ENCODE assay signal across 8 cellular contexts in the genomic region with DNA sequence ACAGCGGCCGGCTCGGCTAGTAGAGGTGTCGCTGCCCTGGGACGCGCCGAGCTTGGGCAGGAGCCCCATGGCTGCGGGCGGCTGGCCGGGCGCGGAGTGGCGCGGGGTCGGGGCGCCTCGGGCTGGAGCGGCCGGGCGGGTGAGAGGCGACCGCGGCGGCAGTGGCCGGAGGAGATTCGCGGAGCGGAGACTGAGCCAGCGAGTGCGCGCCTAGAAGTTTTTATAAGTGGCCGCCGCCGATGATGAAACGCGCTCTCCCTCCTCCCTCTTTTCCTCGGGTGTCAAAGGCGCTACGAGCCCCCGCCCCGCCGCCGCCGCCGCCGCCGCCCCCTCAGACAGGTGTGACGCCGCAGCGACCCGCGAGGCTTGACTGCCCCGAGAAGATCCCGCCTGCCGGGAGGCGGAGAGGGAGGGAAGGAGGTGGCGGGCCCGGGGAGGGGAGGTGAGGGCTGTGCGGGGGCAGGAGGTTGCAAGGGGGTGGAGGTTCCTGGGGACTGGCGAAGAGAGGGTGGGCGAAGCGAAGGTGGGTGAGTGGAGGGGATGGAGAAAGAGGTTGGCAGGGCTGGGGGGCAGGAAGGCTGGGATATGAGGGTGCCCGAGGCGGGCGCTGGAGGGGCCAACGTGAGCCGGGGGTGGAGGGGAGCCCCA. TPM values are rescaled to one million over a fixed set of nuclear protein-coding genes. Genes with fewer than 3 reads are reported as not detected.
A peak's percentile ranks its signal among the peaks of the same experiment; 100 is the strongest.
DNase-seq lines count a peak whose midpoint lies in the region; ATAC-seq and TF ChIP-seq lines count a peak whose summit lies in the region.

SLCO2A1 (minus strand) TSS at position 192 of the 648 bp plus-strand sequence; CDS start at position 69, 123 bp downstream.

- peak within 1 kb of the TSS; percentile 32 for H3K27ac ChIP-seq in RWPE2 (ENCODE audit: poor library complexity, severe bottlenecking)

- peaks cover 32% of the 10 kb centered on the region for H3K27me3 Mint-ChIP-seq in activated CD4-positive, alpha-beta memory T cell treated with anti-CD3 and anti-CD28 coated beads for 36 hours
- H3K27me3 Mint-ChIP-seq in activated CD4-positive, alpha-beta memory T cell treated with anti-CD3 and anti-CD28 coated beads, Interleukin-2, amount 10 ng/mL, durations not matched to agents 7 days and 5 days = peaks cover 45% of the 10 kb centered on the region
- H3K27me3 Mint-ChIP-seq in naive thymus-derived CD8-positive, alpha-beta T cell = peaks cover 23 to 67% (median 51%) of the 10 kb centered on the region in 5 donors

- ATAC-seq in RWPE2 (ENCODE audit: low read depth) (peak; percentile 57), GM18502 (IDR thresholded peaks at IDR 0.05; ENCODE audit: poor library complexity, unreplicated experiment) (no peak)
- ATAC-seq in naive thymus-derived CD8-positive, alpha-beta T cell = peak in 1 of 2 donors; percentile 27

- no peaks in the 10 kb centered on the region for H3K9me3 ChIP-seq in RWPE2 (ENCODE audit: severe bottlenecking)

- DNase-seq in activated CD4-positive, alpha-beta memory T cell treated with anti-CD3 and anti-CD28 coated beads for 36 hours = peak; percentile 22
- DNase-seq in activated CD4-positive, alpha-beta memory T cell treated with anti-CD3 and anti-CD28 coated beads, Interleukin-2, amount 10 ng/mL, durations not matched to agents 7 days and 5 days = no peak
- no peak for DNase-seq in RWPE2 (ENCODE audit: low spot score)
- peak; percentile 17 for DNase-seq in fibroblast of mammary gland (ENCODE audit: low read depth)
- no peak for DNase-seq in naive thymus-derived CD8-positive, alpha-beta T cell
- DNase-seq in OCI-M2 (lab: John Stamatoyannopoulos, UW; ENCODE audit: unreplicated experiment) = no peak
- DNase-seq in NAMALWA (ENCODE audit: low spot score) = no peak

- H3K4me1 ChIP-seq in RWPE2 (ENCODE audit: insufficient read depth, poor library complexity, severe bottlenecking) = no peaks in the 10 kb centered on the region

- H3K4me1 Mint-ChIP-seq in activated CD4-positive, alpha-beta memory T cell treated with anti-CD3 and anti-CD28 coated beads for 36 hours (ENCODE audit: low read depth) = peaks cover 5% of the 10 kb centered on the region
- H3K4me1 Mint-ChIP-seq in activated CD4-positive, alpha-beta memory T cell treated with anti-CD3 and anti-CD28 coated beads, Interleukin-2, amount 10 ng/mL, durations not matched to agents 7 days and 5 days = peaks cover 2% of the 10 kb centered on the region
- H3K4me1 Mint-ChIP-seq in naive thymus-derived CD8-positive, alpha-beta T cell = peaks cover 3 to 12% (median 6%) of the 10 kb centered on the region in 4 donors

- H3K4me3 Mint-ChIP-seq in activated CD4-positive, alpha-beta memory T cell treated with anti-CD3 and anti-CD28 coated beads for 36 hours = peak within 1 kb of the TSS; percentile 40
- no peak within 1 kb of the TSS for H3K4me3 Mint-ChIP-seq in activated CD4-positive, alpha-beta memory T cell treated with anti-CD3 and anti-CD28 coated beads, Interleukin-2, amount 10 ng/mL, durations not matched to agents 7 days and 5 days
- H3K4me3 Mint-ChIP-seq in naive thymus-derived CD8-positive, alpha-beta T cell = peak within 1 kb of the TSS; percentile 50 to 82 (median 66)

- no peaks in the 10 kb centered on the region for H3K36me3 ChIP-seq in RWPE2 (ENCODE audit: low read depth)

- CTCF ChIA-PET in activated CD4-positive, alpha-beta memory T cell treated with anti-CD3 and anti-CD28 coated beads for 36 hours (lab: Charles Lee) = no interaction called here
- CTCF ChIA-PET in activated CD4-positive, alpha-beta memory T cell treated with anti-CD3 and anti-CD28 coated beads, Interleukin-2, amount 10 ng/mL, durations not matched to agents 7 days and 5 days (lab: Charles Lee) = no interaction called here

- no peaks in the 10 kb centered on the region for H3K27me3 ChIP-seq in RWPE2 (ENCODE audit: insufficient read depth, poor library complexity, severe bottlenecking)

- no peaks in the 10 kb centered on the region for H3K36me3 Mint-ChIP-seq in activated CD4-positive, alpha-beta memory T cell treated with anti-CD3 and anti-CD28 coated beads for 36 hours
- H3K36me3 Mint-ChIP-seq in activated CD4-positive, alpha-beta memory T cell treated with anti-CD3 and anti-CD28 coated beads, Interleukin-2, amount 10 ng/mL, durations not matched to agents 7 days and 5 days (ENCODE audit: low read depth) = no peaks in the 10 kb centered on the region
- H3K36me3 Mint-ChIP-seq in naive thymus-derived CD8-positive, alpha-beta T cell = no peaks in the 10 kb centered on the region

- no peaks in the 10 kb centered on the region for H3K9me3 Mint-ChIP-seq in activated CD4-positive, alpha-beta memory T cell treated with anti-CD3 and anti-CD28 coated beads for 36 hours
- no peaks in the 10 kb centered on the region for H3K9me3 Mint-ChIP-seq in activated CD4-positive, alpha-beta memory T cell treated with anti-CD3 and anti-CD28 coated beads, Interleukin-2, amount 10 ng/mL, durations not matched to agents 7 days and 5 days
- no peaks in the 10 kb centered on the region for H3K9me3 Mint-ChIP-seq in naive thymus-derived CD8-positive, alpha-beta T cell

- H3K4me3 ChIP-seq in RWPE2 (ENCODE audit: severe bottlenecking) (peak within 1 kb of the TSS; percentile 70), fibroblast of mammary gland (ENCODE audit: control insufficient read depth, low read depth, low read length) (peak within 1 kb of the TSS; percentile 34)

- no peak within 1 kb of the TSS for H3K27ac Mint-ChIP-seq in activated CD4-positive, alpha-beta memory T cell treated with anti-CD3 and anti-CD28 coated beads for 36 hours
- H3K27ac Mint-ChIP-seq in activated CD4-positive, alpha-beta memory T cell treated with anti-CD3 and anti-CD28 coated beads, Interleukin-2, amount 10 ng/mL, durations not matched to agents 7 days and 5 days = no peak within 1 kb of the TSS
- H3K27ac Mint-ChIP-seq in naive thymus-derived CD8-positive, alpha-beta T cell = no peak within 1 kb of the TSS

- intact Hi-C loops in activated CD4-positive, alpha-beta memory T cell treated with anti-CD3 and anti-CD28 coated beads for 36 hours (cut with micrococcal nuclease) = no loop called here

- TF ChIP-seq CTCF in RWPE2 (IDR thresholded peaks at IDR 0.05; ENCODE audit: poor library complexity, severe bottlenecking) (no peak), fibroblast of mammary gland (conservative IDR thresholded peaks at IDR 0.05; ENCODE audit: control insufficient read depth, insufficient read depth, low read depth, low read length) (no peak)

- POLR2A ChIA-PET in activated CD4-positive, alpha-beta memory T cell treated with anti-CD3 and anti-CD28 coated beads for 36 hours (lab: Charles Lee) = no interaction called here
- POLR2A ChIA-PET in activated CD4-positive, alpha-beta memory T cell treated with anti-CD3 and anti-CD28 coated beads, Interleukin-2, amount 10 ng/mL, durations not matched to agents 7 days and 5 days (lab: Charles Lee) = no interaction called here
- POLR2A ChIA-PET in naive thymus-derived CD8-positive, alpha-beta T cell (lab: Charles Lee) = no interaction called here

RNA-seq across cellular contexts. Expression of gene SLCO2A1, which starts in this region (rescaled TPM):
- total RNA-seq in activated CD4-positive, alpha-beta memory T cell treated with anti-CD3 and anti-CD28 coated beads for 36 hours = not detected
- not detected for total RNA-seq in activated CD4-positive, alpha-beta memory T cell treated with anti-CD3 and anti-CD28 coated beads, Interleukin-2, amount 10 ng/mL, durations not matched to agents 7 days and 5 days
- total RNA-seq in naive thymus-derived CD8-positive, alpha-beta T cell = not detected
- not detected for polyA plus RNA-seq in naive thymus-derived CD8-positive, alpha-beta T cell

Comparison
In these comparisons a context has a peak if more than half of its experiments do, and no peak if none do; other contexts are left out.
1. Peak in DNase-seq in activated CD4-positive, alpha-beta memory T cell treated with anti-CD3 and anti-CD28 coated beads for 36 hours; RNA of the gene not detected or under 1 TPM.